In genomic region chr1:30743584-30744059, GRCh38 we compare ENCODE assay signal across 9 cellular contexts. TPM values are rescaled to one million over a fixed set of nuclear protein-coding genes. Genes with fewer than 3 reads are reported as not detected.
DNase-seq lines count a peak whose midpoint lies in the region; ATAC-seq and TF ChIP-seq lines count a peak whose summit lies in the region.
"Had no signal": no experiment of that assay in that cellular context is flagged by ENCODE, and none has a peak within 500 bp of the region (broad histone marks: within the 10 kb centered on the region; RNA-seq: fewer than 3 reads in every experiment).

No MANE protein-coding gene starts in this region.

- peak; percentile 83 to 87 for ATAC-seq in activated CD4-positive, CD25-positive, alpha-beta regulatory T cell treated with anti-CD3 and anti-CD28 coated beads, Interleukin-2, amount 50 U/mL, for 24 hours
- no peak for ATAC-seq in HG03039 (IDR thresholded peaks at IDR 0.05; ENCODE audit: unreplicated experiment)

- DNase-seq in NCI-H1436 (lab: John Stamatoyannopoulos, UW) = peak; percentile 53
- DNase-seq in NCI-H1436 treated with DMSO at 0.1 percent for 48 hours (lab: John Stamatoyannopoulos, UW) = no peak
- DNase-seq in HT1080 (ENCODE audit: low read depth) = peak; percentile 81
- no peak for DNase-seq in esophagus squamous epithelium (lab: John Stamatoyannopoulos, UW)
- no peak for DNase-seq in occipital lobe (lab: John Stamatoyannopoulos, UW)
- DNase-seq in midbrain (lab: John Stamatoyannopoulos, UW) = no peak

- H3K9me3 ChIP-seq in esophagus squamous epithelium = no peaks in the 10 kb centered on the region

- TF ChIP-seq CTCF in esophagus squamous epithelium (IDR thresholded peaks at IDR 0.05) = no peak

- peaks cover 17 to 74% (median 31%) of the 10 kb centered on the region in 3 donors for H3K4me1 ChIP-seq in esophagus squamous epithelium

- intact Hi-C loops in esophagus squamous epithelium (cut with DNase I) = no loop called here

- H3K36me3 ChIP-seq in esophagus squamous epithelium = peaks cover 0 to 21% (median 0%) of the 10 kb centered on the region in 3 donors

- H3K27me3 ChIP-seq in esophagus squamous epithelium = peaks cover 0 to 16% (median 0%) of the 10 kb centered on the region in 4 donors

- H3K4me3 ChIP-seq in esophagus squamous epithelium = no peak overlapping the region
- H3K4me3 ChIP-seq: SK-N-MC had no signal

- no peak for TF ChIP-seq POLR2A in esophagus squamous epithelium (IDR thresholded peaks at IDR 0.05)

- 24 to 27% methylated on average over 2 to 3 of the region's 4 CpGs for WGBS in esophagus squamous epithelium, 2 donors

- H3K27ac ChIP-seq in esophagus squamous epithelium = peak overlapping the region in 3 of 4 donors; percentile 42 to 61 (median 46)
- H3K27ac ChIP-seq: SK-N-MC had no signal

RNA-seq across cellular contexts. Expression of gene LAPTM5, which starts 14.0 kb away (rescaled TPM):
- total RNA-seq in HT1080 (2014; rRNA removed; shearing (Covaris generic)) = 0.50 and 1.5 TPM in 2 replicates
- polyA plus RNA-seq in HT1080 (2015; cell fraction: cytosol; rRNA removed) = 0.79 and 0.81 TPM in 2 replicates
- 0.42 and 1.3 TPM in 2 replicates for polyA plus RNA-seq in HT1080 (2015; cell fraction: nucleus; rRNA removed)
- 10 to 100 TPM in 2 of 4 donors, 1 to 10 TPM in 2; 6.3 to 53.4 (median 24.6) TPM for total RNA-seq in esophagus squamous epithelium
- total RNA-seq in occipital lobe = 3.9 TPM

RNA-seq across cellular contexts. Expression of gene MATN1, which starts 20.2 kb away (rescaled TPM):
- total RNA-seq in HT1080 (2014; rRNA removed; shearing (Covaris generic)) = 0.43 TPM in 1 of 2 replicates, not detected in the other
- polyA plus RNA-seq in HT1080 (2015; cell fraction: cytosol; rRNA removed) = 0.10 TPM in 1 of 2 replicates, not detected in the other
- 0.04 and 0.79 TPM in 2 replicates for polyA plus RNA-seq in HT1080 (2015; cell fraction: nucleus; rRNA removed)
- total RNA-seq in esophagus squamous epithelium = not detected
- total RNA-seq in occipital lobe = 0.31 TPM

Comparison
In these comparisons a context has a peak if more than half of its experiments do, and no peak if none do; other contexts are left out.
1. DNase-seq: peak in NCI-H1436 (single experiment) and HT1080 (single experiment); none in NCI-H1436 treated with DMSO at 0.1 percent for 48 hours (single experiment), esophagus squamous epithelium (single experiment), occipital lobe (single experiment) and midbrain (single experiment).